ENCODE assay signal across 13 cellular contexts in the genomic region with DNA sequence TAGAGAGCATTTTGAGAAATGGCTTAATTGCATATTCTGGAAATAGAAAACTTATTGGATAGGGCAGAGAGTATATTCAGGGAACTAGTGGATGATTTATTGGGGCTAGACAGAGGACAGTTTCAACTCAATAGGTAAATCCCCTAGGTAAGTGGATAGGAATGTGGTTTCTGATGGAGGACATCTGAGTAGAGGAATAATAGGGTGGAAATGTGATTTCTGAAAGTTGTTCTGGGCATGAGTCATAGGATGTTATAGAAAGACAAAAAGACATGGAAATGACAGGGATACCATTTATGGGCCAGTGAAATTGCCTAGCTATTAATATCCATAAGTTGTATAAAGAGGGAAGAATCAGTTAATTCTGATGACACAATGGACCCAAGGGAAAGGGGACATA.
DNase-seq lines count a peak whose midpoint lies in the region; FAIRE-seq and TF ChIP-seq lines count a peak whose summit lies in the region.
"Had no signal": no experiment of that assay in that cellular context is flagged by ENCODE, and none has a peak within 500 bp of the region (broad histone marks: within the 10 kb centered on the region; RNA-seq: fewer than 3 reads in every experiment).

No MANE protein-coding gene starts in this region.

- no peaks in the 10 kb centered on the region for H3K27me3 ChIP-seq in bronchial epithelial cell (ENCODE audit: control insufficient read depth, insufficient read depth, low read length)

- peak; percentile 6 for DNase-seq in DMS53 (lab: John Stamatoyannopoulos, UW)
- DNase-seq in DMS53 treated with DMSO at 0.1 percent for 48 hours (lab: John Stamatoyannopoulos, UW; ENCODE audit: unreplicated experiment), result no peak
- peak; percentile 76 for DNase-seq in HT1080 (ENCODE audit: low read depth)
- peak; percentile 43 for DNase-seq in bronchial epithelial cell (ENCODE audit: low read depth)
- DNase-seq in renal cortical epithelial cell (ENCODE audit: low read depth), result peak; percentile 4
- DNase-seq in NCI-H524 treated with DMSO at 0.1 percent for 48 hours (lab: John Stamatoyannopoulos, UW), result no peak
- DNase-seq in glomerular visceral epithelial cell (ENCODE audit: extremely low spot score), result no peak
- no peak for DNase-seq in coronary artery (ENCODE audit: low spot score)
- DNase-seq: C1 segment of cervical spinal cord; CD4-positive, alpha-beta T cell; DMS153; GF-D8 had no signal

- H3K4me3 ChIP-seq in bronchial epithelial cell (ENCODE audit: low read depth, low read length) (no peak overlapping the region), coronary artery (no peak overlapping the region)

- H3K27ac ChIP-seq in coronary artery, result no peak overlapping the region
- H3K27ac ChIP-seq: 22Rv1 had no signal

- TF ChIP-seq CTCF in bronchial epithelial cell (IDR thresholded peaks at IDR 0.05; ENCODE audit: insufficient read depth, low read length, severe bottlenecking) (no peak), coronary artery (IDR thresholded peaks at IDR 0.05) (no peak)

- FAIRE-seq in bronchial epithelial cell (lab: Jason Lieb, UNC), result no peak

- H3K36me3 ChIP-seq in bronchial epithelial cell (ENCODE audit: control insufficient read depth, insufficient read depth, low read length), result no peaks in the 10 kb centered on the region

Comparison
In these comparisons a context has a peak if more than half of its experiments do, and no peak if none do; other contexts are left out.
1. DNase-seq: peak in DMS53 (single experiment), HT1080 (single experiment), bronchial epithelial cell (single experiment) and renal cortical epithelial cell (single experiment); none in DMS53 treated with DMSO at 0.1 percent for 48 hours (single experiment), NCI-H524 treated with DMSO at 0.1 percent for 48 hours (single experiment), glomerular visceral epithelial cell (single experiment) and coronary artery (single experiment).